ENCODE assay signal across 9 cellular contexts in genomic region chr10:121929936-121930728, GRCh38. TPM values are rescaled to one million over a fixed set of nuclear protein-coding genes. Genes with fewer than 3 reads are reported as not detected.
DNase-seq lines count a peak whose midpoint lies in the region; ATAC-seq and TF ChIP-seq lines count a peak whose summit lies in the region.
"Not testable (repeated sequence)": the region's sequence is repeated elsewhere in the genome, so short reads cannot be mapped to it uniquely, and the experiment has no call there.
"Had no signal": no experiment of that assay in that cellular context is flagged by ENCODE, and none has a peak within 500 bp of the region (broad histone marks: within the 10 kb centered on the region; RNA-seq: fewer than 3 reads in every experiment).

No MANE protein-coding gene starts in this region.

- not testable (repeated sequence) for H3K79me1 ChIP-seq in mesenchymal stem cell (replicated peaks; ENCODE audit: low read length, poor library complexity, severe bottlenecking)

- H3K4me3 ChIP-seq in HCT116 (replicated peaks in 1 of 2; ENCODE audit: low read depth in 1 of 2, low read length in 2 of 2); Panc1 (ENCODE audit: low read depth in 2 of 2, low read length in 2 of 2); mesenchymal stem cell (ENCODE audit: insufficient read depth in 1 of 2, low read depth in 1 of 2, low read length in 2 of 2): not testable (repeated sequence)
- H3K4me3 ChIP-seq in endodermal cell (ENCODE audit: low read length), result peak overlapping the region; percentile 56

- not testable (repeated sequence) for H3K18ac ChIP-seq in mesenchymal stem cell (ENCODE audit: low read depth in 1 of 2, low read length in 2 of 2)

- H3K4ac ChIP-seq in mesenchymal stem cell (ENCODE audit: low read depth in 1 of 2, low read length in 2 of 2), result not testable (repeated sequence)

- not testable (repeated sequence) for ATAC-seq in HCT116, Panc1

- in situ Hi-C loops in Panc1 (cut with HindIII; ENCODE audit: low pct_unique_long_range_greater_than_20kb, low sequenced_read_pairs), result not testable (repeated sequence)

- H3K9me2 ChIP-seq in HCT116 (ENCODE audit: insufficient read depth), result not testable (repeated sequence)

- H2AK5ac ChIP-seq in mesenchymal stem cell (ENCODE audit: low read length, severe bottlenecking), result peak overlapping the region; percentile 70

- peak overlapping the region; percentile 24 for H3K4me3 Mint-ChIP-seq in activated CD4-positive, alpha-beta T cell treated with anti-CD3 and anti-CD28 coated beads, Interleukin-2, amount 10 ng/mL, durations not matched to agents 7 days and 5 days
- H3K4me3 Mint-ChIP-seq in activated naive CD4-positive, alpha-beta T cell treated with anti-CD3 and anti-CD28 coated beads, Interleukin-2, amount 50 U/mL, for 24 hours, result peak overlapping the region; percentile 62
- H3K4me3 Mint-ChIP-seq in endodermal cell (peak overlapping the region; percentile 92), osteocyte (ENCODE audit: unreplicated experiment) (peak overlapping the region; percentile 94)

- H2BK12ac ChIP-seq in mesenchymal stem cell (ENCODE audit: low read length in 2 of 2), result not testable (repeated sequence)

- H3K9me3 ChIP-seq in HCT116 (ENCODE audit: control insufficient read depth in 1 of 2, insufficient read depth in 1 of 2, low read depth in 1 of 2, low read length in 2 of 2); Panc1 (ENCODE audit: control insufficient read depth, insufficient read depth, low read depth, low read length); endodermal cell (ENCODE audit: control insufficient read depth, low read length); mesenchymal stem cell (ENCODE audit: control insufficient read depth, low read length): not testable (repeated sequence)

- not testable (repeated sequence) for H3K27me3 Mint-ChIP-seq in activated CD4-positive, alpha-beta T cell treated with anti-CD3 and anti-CD28 coated beads, Interleukin-2, amount 10 ng/mL, durations not matched to agents 7 days and 5 days; activated naive CD4-positive, alpha-beta T cell treated with anti-CD3 and anti-CD28 coated beads, Interleukin-2, amount 50 U/mL, for 24 hours; endodermal cell (ENCODE audit: insufficient read depth); osteocyte (ENCODE audit: unreplicated experiment)

- not testable (repeated sequence) for H3K36me3 ChIP-seq in HCT116 (ENCODE audit: control insufficient read depth in 1 of 2, insufficient read depth in 2 of 2, low read length in 2 of 2); Panc1 (ENCODE audit: control insufficient read depth, insufficient read depth, low read length); endodermal cell (ENCODE audit: control insufficient read depth, insufficient read depth, low read length); mesenchymal stem cell (ENCODE audit: control insufficient read depth in 1 of 2, insufficient read depth in 2 of 2, low read depth in 1 of 2, low read length in 2 of 2)

- peaks cover 25% of the 10 kb centered on the region for H3K4me1 Mint-ChIP-seq in activated CD4-positive, alpha-beta T cell treated with anti-CD3 and anti-CD28 coated beads, Interleukin-2, amount 10 ng/mL, durations not matched to agents 7 days and 5 days
- peaks cover 28% of the 10 kb centered on the region for H3K4me1 Mint-ChIP-seq in activated naive CD4-positive, alpha-beta T cell treated with anti-CD3 and anti-CD28 coated beads, Interleukin-2, amount 50 U/mL, for 24 hours
- H3K4me1 Mint-ChIP-seq in endodermal cell, result peaks cover 24% of the 10 kb centered on the region
- H3K4me1 Mint-ChIP-seq in osteocyte (ENCODE audit: unreplicated experiment), result peaks cover 24% of the 10 kb centered on the region

- H3K14ac ChIP-seq in mesenchymal stem cell (ENCODE audit: low read length in 2 of 2), result not testable (repeated sequence)

- WGBS in endodermal cell (ENCODE audit: insufficient coverage in 1 of 2, insufficient read length in 1 of 2), 2 experiments, result 85 to 89% methylated on average over 12 to 15 of the region's 15 CpGs
- WGBS in mesenchymal stem cell, result 90% methylated on average over 14 of the region's 15 CpGs

- not testable (repeated sequence) for H3K27ac Mint-ChIP-seq in activated CD4-positive, alpha-beta T cell treated with anti-CD3 and anti-CD28 coated beads, Interleukin-2, amount 10 ng/mL, durations not matched to agents 7 days and 5 days
- H3K27ac Mint-ChIP-seq in activated naive CD4-positive, alpha-beta T cell treated with anti-CD3 and anti-CD28 coated beads, Interleukin-2, amount 50 U/mL, for 24 hours, result peak overlapping the region; percentile 68
- H3K27ac Mint-ChIP-seq in endodermal cell (peak overlapping the region; percentile 86), osteocyte (ENCODE audit: unreplicated experiment) (peak overlapping the region; percentile 39)

- not testable (repeated sequence) for H3K36me3 Mint-ChIP-seq in activated CD4-positive, alpha-beta T cell treated with anti-CD3 and anti-CD28 coated beads, Interleukin-2, amount 10 ng/mL, durations not matched to agents 7 days and 5 days (ENCODE audit: low read depth); activated naive CD4-positive, alpha-beta T cell treated with anti-CD3 and anti-CD28 coated beads, Interleukin-2, amount 50 U/mL, for 24 hours; osteocyte (ENCODE audit: unreplicated experiment)
- H3K36me3 Mint-ChIP-seq in endodermal cell (ENCODE audit: low read depth), result peaks cover 14% of the 10 kb centered on the region

- not testable (repeated sequence) for TF ChIP-seq CTCF in C4-2B (conservative IDR thresholded peaks at IDR 0.05); HCT116 (IDR thresholded peaks at IDR 0.05 in 2 of 3, conservative IDR thresholded peaks at IDR 0.05 in 1 of 3; ENCODE audit: borderline replicate concordance in 1 of 3, insufficient read depth in 1 of 3, low read depth in 2 of 3, low read length in 2 of 3); Panc1 (IDR thresholded peaks at IDR 0.05); endodermal cell (conservative IDR thresholded peaks at IDR 0.05); osteocyte (IDR thresholded peaks at IDR 0.05)

- peaks cover 25% of the 10 kb centered on the region for H3K79me2 ChIP-seq in HCT116 (ENCODE audit: insufficient read depth, low read length)

- CTCF ChIA-PET in HCT116 (lab: Charles Lee); Panc1 (lab: Charles Lee); activated CD4-positive, alpha-beta T cell treated with anti-CD3 and anti-CD28 coated beads, Interleukin-2, amount 10 ng/mL, durations not matched to agents 7 days and 5 days (lab: Charles Lee): not testable (repeated sequence)

- not testable (repeated sequence) for H2BK15ac ChIP-seq in mesenchymal stem cell (ENCODE audit: low read depth, poor library complexity, severe bottlenecking)

- not testable (repeated sequence) for H3K9me3 Mint-ChIP-seq in activated CD4-positive, alpha-beta T cell treated with anti-CD3 and anti-CD28 coated beads, Interleukin-2, amount 10 ng/mL, durations not matched to agents 7 days and 5 days; activated naive CD4-positive, alpha-beta T cell treated with anti-CD3 and anti-CD28 coated beads, Interleukin-2, amount 50 U/mL, for 24 hours; endodermal cell; osteocyte (ENCODE audit: unreplicated experiment)

- H2BK120ac ChIP-seq in mesenchymal stem cell (ENCODE audit: low read depth, low read length), result not testable (repeated sequence)

- not testable (repeated sequence) for H4K91ac ChIP-seq in mesenchymal stem cell (ENCODE audit: low read length)

- not testable (repeated sequence) for H2AFZ ChIP-seq in HCT116 (ENCODE audit: low read depth, low read length, poor library complexity, severe bottlenecking); mesenchymal stem cell (ENCODE audit: low read depth, low read length)

- intact Hi-C loops in HCT116 (cut with micrococcal nuclease) (loop anchor here (2.0 to 10.0 kb wide), 5 partner anchors 45 to 605 kb away; partner anchors contain the start of gene NSMCE4A), Panc1 (cut with micrococcal nuclease; ENCODE audit: unreplicated experiment) (loop anchor here (5.0 kb wide), 1 partner anchor 182 kb away; no protein-coding TSS in a partner anchor)

- not testable (repeated sequence) for TF ChIP-seq POLR2A in HCT116 (IDR thresholded peaks at IDR 0.05; ENCODE audit: borderline replicate concordance, extremely low read depth, insufficient read depth, insufficient read length)

- DNase-seq in HCT116 (ENCODE audit: low read depth, low spot score); Panc1 (ENCODE audit: low read depth, low spot score); activated CD4-positive, alpha-beta T cell treated with anti-CD3 and anti-CD28 coated beads, Interleukin-2, amount 10 ng/mL, durations not matched to agents 7 days and 5 days; endodermal cell; mesenchymal stem cell: not testable (repeated sequence)
- peak; percentile 34 for DNase-seq in osteocyte (ENCODE audit: extremely low spot score, unreplicated experiment)

- H4K8ac ChIP-seq in mesenchymal stem cell (ENCODE audit: low read length), result not testable (repeated sequence)

- not testable (repeated sequence) for H3K23ac ChIP-seq in mesenchymal stem cell (ENCODE audit: low read length in 2 of 2)

- TF ChIP-seq RAD21 in HCT116 (IDR thresholded peaks at IDR 0.05; ENCODE audit: low read depth), result not testable (repeated sequence)

- H3K4me2 ChIP-seq in HCT116 (ENCODE audit: low read length); mesenchymal stem cell (ENCODE audit: low read length, poor library complexity, severe bottlenecking): not testable (repeated sequence)

- peaks cover 10 to 17% of the 10 kb centered on the region in 2 experiments; a peak in 3 of 4 replicates for H3K4me1 ChIP-seq in HCT116 (ENCODE audit: control insufficient read depth in 1 of 2, insufficient read depth in 2 of 2, low read length in 2 of 2)
- H3K4me1 ChIP-seq in Panc1 (ENCODE audit: control insufficient read depth, insufficient read depth, low read length), result peaks cover 16% of the 10 kb centered on the region
- peaks cover 18% of the 10 kb centered on the region for H3K4me1 ChIP-seq in endodermal cell (ENCODE audit: control insufficient read depth, insufficient read depth, low read length)
- H3K4me1 ChIP-seq in mesenchymal stem cell (ENCODE audit: control insufficient read depth, insufficient read depth, low read depth, low read length), result not testable (repeated sequence)

- H3K27ac ChIP-seq in C4-2B (peak overlapping the region; percentile 21; the same call in 1 of the 2 replicates), Panc1 (ENCODE audit: low read length) (peak overlapping the region; percentile 41), mesenchymal stem cell (ENCODE audit: low read length, poor library complexity, severe bottlenecking) (peak overlapping the region; percentile 66)
- H3K27ac ChIP-seq in HCT116 (ENCODE audit: low read depth, low read length); endodermal cell (ENCODE audit: low read depth, low read length): not testable (repeated sequence)

- RAD21 ChIA-PET in HCT116 (lab: Charles Lee; ENCODE audit: low non-redundant PET in 1 of 2, low total read pairs in 2 of 2, uncharacterized antibody in 2 of 2, unreplicated experiment in 2 of 2), result interaction anchor here in 1 of 2 experiments (0.6 kb wide), 1 partner anchor 43 kb away, joined by 3 read pairs; no protein-coding TSS in a partner anchor

- H2BK5ac ChIP-seq in mesenchymal stem cell (ENCODE audit: low read depth, low read length, poor library complexity, severe bottlenecking), result not testable (repeated sequence)

- not testable (repeated sequence) for BruUV-seq in HCT116 (replicated peaks; lab: Mats Ljungman, UMichigan); Panc1 (replicated peaks; lab: Mats Ljungman, UMichigan)

- not testable (repeated sequence) for H3K27me3 ChIP-seq in HCT116 (ENCODE audit: insufficient read depth, low read length); Panc1 (ENCODE audit: control insufficient read depth, insufficient read depth, low read length); endodermal cell (ENCODE audit: control insufficient read depth, insufficient read depth, low read length, poor library complexity, severe bottlenecking); mesenchymal stem cell (ENCODE audit: control insufficient read depth in 1 of 2, insufficient read depth in 1 of 2, low read length in 2 of 2)

- not testable (repeated sequence) for H3K9ac ChIP-seq in HCT116 (ENCODE audit: low read length); endodermal cell (ENCODE audit: extremely low read depth, low read length, poor library complexity, severe bottlenecking); mesenchymal stem cell (ENCODE audit: low read length)

- H4K20me1 ChIP-seq in HCT116 (ENCODE audit: insufficient read depth), result not testable (repeated sequence)

- POLR2A ChIA-PET in HCT116 (lab: Charles Lee); Panc1 (lab: Charles Lee); activated CD4-positive, alpha-beta T cell treated with anti-CD3 and anti-CD28 coated beads, Interleukin-2, amount 10 ng/mL, durations not matched to agents 7 days and 5 days (lab: Charles Lee): not testable (repeated sequence)

RNA-seq across cellular contexts. Expression of gene ATE1, which starts 2.3 kb away (rescaled TPM):
- total RNA-seq in HCT116 (2021; ENCODE audit: unreplicated experiment), result 39.2 TPM
- polyA plus RNA-seq in HCT116 (2012), result 11.9 and 14.2 TPM in 2 replicates
- 45.5 TPM for total RNA-seq in Panc1 (2021; ENCODE audit: unreplicated experiment)
- 26.6 TPM for polyA plus RNA-seq in Panc1 (2012; ENCODE audit: insufficient read length)
- 10 to 100 TPM; 23.1 to 24.4 TPM for total RNA-seq in activated CD4-positive, alpha-beta T cell treated with anti-CD3 and anti-CD28 coated beads, Interleukin-2, amount 10 ng/mL, durations not matched to agents 7 days and 5 days
- 10 to 100 TPM; 31.2 to 32.2 TPM for total RNA-seq in endodermal cell
- polyA plus RNA-seq in endodermal cell (2013, experiment 1 of 2), result 24.4 TPM
- polyA plus RNA-seq in endodermal cell (2013, experiment 2 of 2), result 18.4 TPM
- 10.7 TPM for polyA plus RNA-seq in mesenchymal stem cell (2013, experiment 1 of 2)
- 11.5 TPM for polyA plus RNA-seq in mesenchymal stem cell (2013, experiment 2 of 2)
- 29.0 and 30.6 TPM in 2 replicates for total RNA-seq in osteocyte

RNA-seq across cellular contexts. Expression of gene NSMCE4A, which starts 44.9 kb away (rescaled TPM):
- 70.6 TPM for total RNA-seq in HCT116 (2021; ENCODE audit: unreplicated experiment)
- polyA plus RNA-seq in HCT116 (2012), result 29.2 and 42.4 TPM in 2 replicates
- 72.2 TPM for total RNA-seq in Panc1 (2021; ENCODE audit: unreplicated experiment)
- 48.8 TPM for polyA plus RNA-seq in Panc1 (2012; ENCODE audit: insufficient read length)
- 10 to 100 TPM; 63.5 to 69.4 TPM for total RNA-seq in activated CD4-positive, alpha-beta T cell treated with anti-CD3 and anti-CD28 coated beads, Interleukin-2, amount 10 ng/mL, durations not matched to agents 7 days and 5 days
- 10 to 100 TPM; 55.3 to 69.7 TPM for total RNA-seq in endodermal cell
- polyA plus RNA-seq in endodermal cell (2013, experiment 1 of 2), result 79.2 TPM
- polyA plus RNA-seq in endodermal cell (2013, experiment 2 of 2), result 76.0 TPM
- 20.6 TPM for polyA plus RNA-seq in mesenchymal stem cell (2013, experiment 1 of 2)
- 20.8 TPM for polyA plus RNA-seq in mesenchymal stem cell (2013, experiment 2 of 2)
- total RNA-seq in osteocyte, result 31.0 and 34.3 TPM in 2 replicates

RNA-seq across cellular contexts. Expression of gene TACC2, which starts 58.8 kb away (rescaled TPM):
- total RNA-seq in HCT116 (2021; ENCODE audit: unreplicated experiment) (38.6 TPM), Panc1 (2021; ENCODE audit: unreplicated experiment) (133 TPM), endodermal cell (10 to 100 TPM; 24.5 to 34.1 TPM), osteocyte (64.2 and 65.5 TPM in 2 replicates)
- polyA plus RNA-seq in HCT116 (2012), result 26.0 and 30.6 TPM in 2 replicates
- 134 TPM for polyA plus RNA-seq in Panc1 (2012; ENCODE audit: insufficient read length)
- not detected for total RNA-seq in activated CD4-positive, alpha-beta T cell treated with anti-CD3 and anti-CD28 coated beads, Interleukin-2, amount 10 ng/mL, durations not matched to agents 7 days and 5 days
- polyA plus RNA-seq in endodermal cell (2013, experiment 1 of 2), result 46.1 TPM
- polyA plus RNA-seq in endodermal cell (2013, experiment 2 of 2), result 37.0 TPM
- polyA plus RNA-seq in mesenchymal stem cell (2013, experiment 1 of 2), result 32.5 TPM
- polyA plus RNA-seq in mesenchymal stem cell (2013, experiment 2 of 2), result 32.0 TPM
- polyA plus RNA-seq: CD14-positive monocyte had no signal

Comparison
In these comparisons a context has a peak if more than half of its experiments do, and no peak if none do; other contexts are left out.
1. H3K4me3 Mint-ChIP-seq: peak in every context shown above with its lines; median percentile 94 in osteocyte; 92 in endodermal cell; 62 in activated naive CD4-positive, alpha-beta T cell treated with anti-CD3 and anti-CD28 coated beads, Interleukin-2, amount 50 U/mL, for 24 hours; 24 in activated CD4-positive, alpha-beta T cell treated with anti-CD3 and anti-CD28 coated beads, Interleukin-2, amount 10 ng/mL, durations not matched to agents 7 days and 5 days.
2. RNA of gene TACC2, which starts 58.8 kb away (total RNA-seq): 133 TPM in Panc1 (single experiment), 64.2 to 65.5 TPM in osteocyte, 38.6 TPM in HCT116 (single experiment) and 24.5 to 34.1 TPM in endodermal cell; not detected in activated CD4-positive, alpha-beta T cell treated with anti-CD3 and anti-CD28 coated beads, Interleukin-2, amount 10 ng/mL, durations not matched to agents 7 days and 5 days; every median in the first group is over 10 times any median in the second.